ENCODE assay signal across 15 cellular contexts in genomic region chr10:132203256-132204077, GRCh38. TPM values are rescaled to one million over a fixed set of nuclear protein-coding genes. Genes with fewer than 3 reads are reported as not detected.
DNase-seq lines count a peak whose midpoint lies in the region; ATAC-seq and TF ChIP-seq lines count a peak whose summit lies in the region.
"Had no signal": no experiment of that assay in that cellular context is flagged by ENCODE, and none has a peak within 500 bp of the region (broad histone marks: within the 10 kb centered on the region; RNA-seq: fewer than 3 reads in every experiment).

No MANE protein-coding gene starts in this region.

- H3K9me3 Mint-ChIP-seq in glutamatergic neuron (ENCODE audit: unreplicated experiment) = peaks cover 17% of the 10 kb centered on the region
- H3K9me3 Mint-ChIP-seq: CD4-positive, alpha-beta T cell had no signal

- peak overlapping the region; percentile 28 for H3K27ac Mint-ChIP-seq in glutamatergic neuron (ENCODE audit: unreplicated experiment)
- H3K27ac Mint-ChIP-seq: CD4-positive, alpha-beta T cell had no signal

- DNase-seq in Right ventricle myocardium inferior (ENCODE audit: missing footprints) (peak; percentile 56), left ventricle myocardium inferior (no peak), BE2C (peak; percentile 5), glutamatergic neuron (peak; percentile 18), lower lobe of right lung (peak; percentile 44)
- DNase-seq: C1 segment of cervical spinal cord; Calu3; CD4-positive, alpha-beta T cell; DMS 273 treated with DMSO at 0.1 percent for 48 hours; IMR-90 had no signal

- H3K27me3 Mint-ChIP-seq in glutamatergic neuron (ENCODE audit: unreplicated experiment) = peaks cover 24% of the 10 kb centered on the region
- H3K27me3 Mint-ChIP-seq: CD4-positive, alpha-beta T cell had no signal

- peaks cover 3% of the 10 kb centered on the region for H3K4me1 Mint-ChIP-seq in glutamatergic neuron (ENCODE audit: low read depth, unreplicated experiment)

- H3K36me3 ChIP-seq in left ventricle myocardium inferior = peaks cover 29% of the 10 kb centered on the region
- no peaks in the 10 kb centered on the region for H3K36me3 ChIP-seq in BE2C
- H3K36me3 ChIP-seq in lower lobe of right lung = no peaks in the 10 kb centered on the region

- no peak overlapping the region for H3K4me3 Mint-ChIP-seq in glutamatergic neuron (ENCODE audit: unreplicated experiment)
- H3K4me3 Mint-ChIP-seq: CD4-positive, alpha-beta T cell had no signal

- H3K4me3 ChIP-seq in left ventricle myocardium inferior (no peak overlapping the region), BE2C (ENCODE audit: low read depth, low read length) (no peak overlapping the region), lower lobe of right lung (no peak overlapping the region)

- no peaks in the 10 kb centered on the region for H3K36me3 Mint-ChIP-seq in glutamatergic neuron (ENCODE audit: unreplicated experiment)

- intact Hi-C loops in Right ventricle myocardium inferior (cut with DNase I) (no loop called here), left ventricle myocardium inferior (cut with micrococcal nuclease) (no loop called here), lower lobe of right lung (cut with DNase I) (no loop called here)

- TF ChIP-seq CTCF in left ventricle myocardium inferior (IDR thresholded peaks at IDR 0.05; ENCODE audit: borderline replicate concordance) (no peak), BE2C (IDR thresholded peaks at IDR 0.05; ENCODE audit: low read depth, low read length) (no peak), glutamatergic neuron (IDR thresholded peaks at IDR 0.05; ENCODE audit: partially characterized antibody, unreplicated experiment) (no peak), lower lobe of right lung (IDR thresholded peaks at IDR 0.05) (no peak)

- H3K9me3 ChIP-seq in left ventricle myocardium inferior (replicated peaks) = no peaks in the 10 kb centered on the region
- H3K9me3 ChIP-seq in BE2C = no peaks in the 10 kb centered on the region
- H3K9me3 ChIP-seq in lower lobe of right lung = no peaks in the 10 kb centered on the region

- ATAC-seq in Right ventricle myocardium inferior (no peak), lower lobe of right lung (no peak), HG03565 (IDR thresholded peaks at IDR 0.05; ENCODE audit: unreplicated experiment) (no peak), GM18511 (IDR thresholded peaks at IDR 0.05; ENCODE audit: unreplicated experiment) (no peak), GM21737 (IDR thresholded peaks at IDR 0.05; ENCODE audit: unreplicated experiment) (no peak)
- ATAC-seq: HCT116 had no signal

- H3K4me1 ChIP-seq in left ventricle myocardium inferior (peaks cover 13% of the 10 kb centered on the region), BE2C (no peaks in the 10 kb centered on the region), lower lobe of right lung (no peaks in the 10 kb centered on the region)

- H3K27ac ChIP-seq in left ventricle myocardium inferior (replicated peaks) (no peak overlapping the region), lower lobe of right lung (no peak overlapping the region)
- H3K27ac ChIP-seq: 22Rv1 had no signal

- no peaks in the 10 kb centered on the region for H3K27me3 ChIP-seq in left ventricle myocardium inferior (ENCODE audit: low read depth)
- H3K27me3 ChIP-seq in BE2C = no peaks in the 10 kb centered on the region
- H3K27me3 ChIP-seq in lower lobe of right lung (ENCODE audit: low read depth) = no peaks in the 10 kb centered on the region

RNA-seq across cellular contexts. Expression of gene DPYSL4, which starts 16.7 kb away (rescaled TPM):
- total RNA-seq in Right ventricle myocardium inferior (24.9 TPM), left ventricle myocardium inferior (42.8 TPM), glutamatergic neuron (ENCODE audit: unreplicated experiment) (402 TPM), lower lobe of right lung (2.1 TPM)
- 15.0 TPM for polyA plus RNA-seq in BE2C (2012; ENCODE audit: insufficient read depth, insufficient read length, low read depth)
- total RNA-seq: Calu3 had no signal
